ENCODE assay signal across 22 cellular contexts in the genomic region with DNA sequence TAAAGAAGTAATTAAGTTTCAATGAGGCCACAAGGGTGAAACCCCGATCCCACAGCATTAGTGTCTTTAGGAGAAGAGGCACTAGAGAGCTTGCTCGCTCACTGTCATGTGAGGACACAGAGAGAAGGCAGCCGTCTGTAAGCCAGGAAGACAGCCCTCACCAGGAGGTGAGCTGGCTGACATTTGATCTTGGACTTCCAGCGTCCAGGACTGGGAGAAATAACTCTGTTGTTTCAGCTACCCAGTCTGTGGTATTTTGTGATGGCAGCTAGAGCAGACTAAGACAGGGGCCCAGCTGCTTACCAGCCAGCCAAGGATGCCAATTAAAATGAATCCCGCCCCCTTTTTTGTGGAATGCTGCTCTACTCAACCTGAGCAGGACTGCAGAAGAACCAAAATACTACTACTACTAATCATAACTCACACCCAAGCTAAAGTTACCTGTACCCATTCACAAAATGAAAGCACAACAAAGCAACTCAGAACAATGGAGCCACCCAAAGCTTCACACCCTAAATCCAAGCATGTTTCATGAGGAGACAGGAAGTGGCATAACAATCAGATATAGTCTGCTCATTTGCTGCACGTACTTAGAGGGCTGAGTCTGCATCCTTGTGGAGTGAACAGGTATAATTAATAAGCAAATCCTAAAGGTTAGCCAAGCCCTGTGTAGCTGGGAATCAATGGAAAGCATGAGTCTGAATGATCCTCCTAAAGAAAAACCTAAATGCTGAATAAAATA. TPM values are rescaled to one million over a fixed set of nuclear protein-coding genes. Genes with fewer than 3 reads are reported as not detected.
DNase-seq lines count a peak whose midpoint lies in the region; FAIRE-seq and TF ChIP-seq lines count a peak whose summit lies in the region.
"Had no signal": no experiment of that assay in that cellular context is flagged by ENCODE, and none has a peak within 500 bp of the region (broad histone marks: within the 10 kb centered on the region; RNA-seq: fewer than 3 reads in every experiment).

No MANE protein-coding gene starts in this region.

- no peaks in the 10 kb centered on the region for H3K9me3 ChIP-seq in keratinocyte (ENCODE audit: control insufficient read depth, low read depth, low read length)
- H3K9me3 ChIP-seq: Caco-2, psoas muscle, uterus had no signal

- no peaks in the 10 kb centered on the region for H3K79me2 ChIP-seq in keratinocyte (ENCODE audit: control insufficient read depth, insufficient read depth, low read length)

- H3K4me1 ChIP-seq in keratinocyte (ENCODE audit: control insufficient read depth, extremely low read depth, insufficient read depth, low read length), result peaks cover 7% of the 10 kb centered on the region
- H3K4me1 ChIP-seq: Caco-2, psoas muscle, uterus had no signal

- H3K9ac ChIP-seq in keratinocyte (ENCODE audit: control insufficient read depth, extremely low read depth, insufficient read depth, low read length), result no peak overlapping the region

- H3K27me3 Mint-ChIP-seq in nephron progenitor cell (ENCODE audit: low read depth, poor library complexity), result peaks cover 35% of the 10 kb centered on the region

- H3K36me3 ChIP-seq in bronchial epithelial cell (ENCODE audit: control insufficient read depth, insufficient read depth, low read length), result no peaks in the 10 kb centered on the region
- H3K36me3 ChIP-seq in keratinocyte (ENCODE audit: control insufficient read depth in 2 of 2, extremely low read depth in 1 of 2, insufficient read depth in 2 of 2, low read length in 2 of 2), result no peaks in the 10 kb centered on the region
- H3K36me3 ChIP-seq: uterus had no signal

- TF ChIP-seq CTCF in bronchial epithelial cell (IDR thresholded peaks at IDR 0.05; ENCODE audit: insufficient read depth, low read length, severe bottlenecking), result peak; percentile 21
- peak in 2 of 3 experiments; percentile 12 to 13 for TF ChIP-seq CTCF in keratinocyte (optimal IDR thresholded peaks at IDR 0.05 in 1 of 3, IDR thresholded peaks at IDR 0.05 in 1 of 3, conservative IDR thresholded peaks at IDR 0.05 in 1 of 3; ENCODE audit: extremely low read depth in 1 of 3, insufficient read depth in 2 of 3, low read length in 3 of 3)
- no peak for TF ChIP-seq CTCF in GM20000 (IDR thresholded peaks at IDR 0.05; ENCODE audit: extremely low read depth, missing control alignments)
- TF ChIP-seq CTCF in nephron progenitor cell (IDR thresholded peaks at IDR 0.05), result no peak

- H3K4me3 Mint-ChIP-seq in nephron progenitor cell, result no peak overlapping the region
- H3K4me3 Mint-ChIP-seq: nephron had no signal

- H3K4me3 ChIP-seq in bronchial epithelial cell (ENCODE audit: low read depth, low read length) (no peak overlapping the region), keratinocyte (ENCODE audit: control insufficient read depth in 2 of 3, extremely low read depth in 1 of 3, insufficient read depth in 2 of 3, low read depth in 1 of 3, low read length in 3 of 3) (no peak overlapping the region)
- H3K4me3 ChIP-seq: K562, psoas muscle, uterus had no signal

- no peak overlapping the region for H3K27ac Mint-ChIP-seq in nephron progenitor cell
- H3K27ac Mint-ChIP-seq: activated T-helper 2 cell treated with anti-CD3 and anti-CD28 coated beads, Interferon-gamma antibody, Interleukin-2, Interleukin-4, amounts not matched to agents 10 μg/mL and 5 μg/mL and 100 μg/mL, durations not matched to agents 14 hours and 24 hours and 36 hours; nephron had no signal

- H3K4me1 Mint-ChIP-seq in nephron progenitor cell, result no peaks in the 10 kb centered on the region
- H3K4me1 Mint-ChIP-seq: nephron had no signal

- dilution Hi-C loops in keratinocyte (cut with MboI; ENCODE audit: extremely low pct_ligation_motif_present, low sequenced_read_pairs), result no loop called here

- peaks cover 2% of the 10 kb centered on the region for H3K9me1 ChIP-seq in keratinocyte (ENCODE audit: control insufficient read depth, extremely low read depth, insufficient read depth, low read length)

- H3K9me3 Mint-ChIP-seq in nephron progenitor cell, result peaks cover 22% of the 10 kb centered on the region
- H3K9me3 Mint-ChIP-seq: activated T-helper 2 cell treated with anti-CD3 and anti-CD28 coated beads, Interferon-gamma antibody, Interleukin-2, Interleukin-4, amounts not matched to agents 10 μg/mL and 5 μg/mL and 100 μg/mL, durations not matched to agents 14 hours and 24 hours and 36 hours had no signal

- FAIRE-seq in bronchial epithelial cell (lab: Jason Lieb, UNC) (no peak), keratinocyte (lab: Jason Lieb, UNC) (no peak)
- FAIRE-seq: K562 had no signal

- H3K36me3 Mint-ChIP-seq in nephron progenitor cell (ENCODE audit: low read depth), result no peaks in the 10 kb centered on the region

- no peaks in the 10 kb centered on the region for H4K20me1 ChIP-seq in keratinocyte (ENCODE audit: control insufficient read depth, extremely low read depth, insufficient read depth, low read length)

- no peak overlapping the region for H3K27ac ChIP-seq in keratinocyte (ENCODE audit: control insufficient read depth, insufficient read depth, low read length)
- H3K27ac ChIP-seq: psoas muscle, uterus had no signal

- H3K27me3 ChIP-seq in bronchial epithelial cell (ENCODE audit: control insufficient read depth, insufficient read depth, low read length), result no peaks in the 10 kb centered on the region
- H3K27me3 ChIP-seq in keratinocyte (ENCODE audit: control insufficient read depth, extremely low read depth, insufficient read depth, low read length), result no peaks in the 10 kb centered on the region
- H3K27me3 ChIP-seq: uterus had no signal

- DNase-seq in EH (ENCODE audit: low read depth) (peak; percentile 16), HT1080 (ENCODE audit: low read depth) (peak; percentile 75), bronchial epithelial cell (ENCODE audit: low read depth) (peak; percentile 84), keratinocyte (ENCODE audit: low read depth, low spot score) (no peak), GM20000 (ENCODE audit: low spot score) (no peak), GF-D8 (lab: John Stamatoyannopoulos, UW) (no peak), nephron progenitor cell (no peak)
- DNase-seq: activated CD4-positive, alpha-beta T cell treated with anti-CD3 and anti-CD28 coated beads for 1 hour; AML-193; Caco-2; GOT3; NCI-H1092; NCI-H2107; NCI-H526 treated with DMSO at 0.1 percent for 48 hours; OCI-M1; psoas muscle; stimulated activated CD4-positive, alpha-beta T cell treated with anti-CD3 and anti-CD28 coated beads, Interleukin-4, amount 100 ng/mL, for 4 hours; uterus had no signal

- H3K4me2 ChIP-seq in keratinocyte (ENCODE audit: control insufficient read depth, extremely low read depth, insufficient read depth, low read depth, low read length), result no peak overlapping the region

- peak overlapping the region; percentile 17 for H2AFZ ChIP-seq in keratinocyte (ENCODE audit: control insufficient read depth, low read length)

RNA-seq across cellular contexts. Expression of a gene that starts 35.6 kb away (rescaled TPM):
- not detected in 2 replicates for total RNA-seq in HT1080 (2014; rRNA removed; shearing (Covaris generic))
- not detected in 2 replicates for polyA plus RNA-seq in HT1080 (2015; cell fraction: cytosol; rRNA removed)
- polyA plus RNA-seq in HT1080 (2015; cell fraction: nucleus; rRNA removed), result not detected in 2 replicates
- 247 and 322 TPM in 2 replicates for total RNA-seq in bronchial epithelial cell
- polyA plus RNA-seq in keratinocyte, result 6.9 to 41.3 TPM (median 8.9 TPM) in 3 replicates
- polyA plus RNA-seq in keratinocyte (2011; ENCODE audit: low read depth), result 21.5 TPM
- polyA plus RNA-seq in keratinocyte (2011; cell fraction: cytosol; rRNA removed), result 5.2 and 8.2 TPM in 2 replicates
- 19.5 and 31.0 TPM in 2 replicates for polyA plus RNA-seq in keratinocyte (2011; cell fraction: nucleus; rRNA removed)
- 7.5 and 72.5 TPM in 2 replicates for polyA plus RNA-seq in keratinocyte (2012; ENCODE audit: low replicate concordance)
- 17.8 to 79.6 TPM (median 20.1 TPM) in 3 replicates for polyA minus RNA-seq in keratinocyte
- polyA minus RNA-seq in keratinocyte (2011; cell fraction: cytosol; rRNA and poly(A)+ RNA removed), result 12.1 TPM
- 17.7 and 35.1 TPM in 2 replicates for polyA minus RNA-seq in keratinocyte (2011; cell fraction: nucleus; rRNA and poly(A)+ RNA removed)
- total RNA-seq: activated T-helper 2 cell treated with anti-CD3 and anti-CD28 coated beads, Interferon-gamma antibody, Interleukin-2, Interleukin-4, amounts not matched to agents 10 μg/mL and 5 μg/mL and 100 μg/mL, durations not matched to agents 14 hours and 24 hours and 36 hours; Caco-2; K562 had no signal
- polyA plus RNA-seq: K562 had no signal

RNA-seq across cellular contexts. Expression of a gene that starts 43.3 kb away (rescaled TPM):
- total RNA-seq in HT1080 (2014; rRNA removed; shearing (Covaris generic)), result 8.9 and 10.1 TPM in 2 replicates
- 6.2 and 6.3 TPM in 2 replicates for polyA plus RNA-seq in HT1080 (2015; cell fraction: cytosol; rRNA removed)
- 24.4 and 25.0 TPM in 2 replicates for polyA plus RNA-seq in HT1080 (2015; cell fraction: nucleus; rRNA removed)
- total RNA-seq in bronchial epithelial cell, result 0.26 TPM in 2 replicates
- 0.82 to 4.0 TPM (median 2.9 TPM) in 3 replicates for polyA plus RNA-seq in keratinocyte
- 0.06 TPM for polyA plus RNA-seq in keratinocyte (2011; ENCODE audit: low read depth)
- 0.68 and 0.80 TPM in 2 replicates for polyA plus RNA-seq in keratinocyte (2011; cell fraction: cytosol; rRNA removed)
- polyA plus RNA-seq in keratinocyte (2011; cell fraction: nucleus; rRNA removed), result 3.6 and 3.8 TPM in 2 replicates
- polyA plus RNA-seq in keratinocyte (2012; ENCODE audit: low replicate concordance), result 0.07 and 3.0 TPM in 2 replicates
- polyA minus RNA-seq in keratinocyte, result 1.5 to 8.2 TPM (median 6.0 TPM) in 3 replicates
- 0.96 TPM for polyA minus RNA-seq in keratinocyte (2011; cell fraction: cytosol; rRNA and poly(A)+ RNA removed)
- 2.4 and 3.6 TPM in 2 replicates for polyA minus RNA-seq in keratinocyte (2011; cell fraction: nucleus; rRNA and poly(A)+ RNA removed)
- total RNA-seq: mesenteric fat pad had no signal

Comparison
In these comparisons a context has a peak if more than half of its experiments do, and no peak if none do; other contexts are left out.
1. DNase-seq: peak in EH (single experiment), HT1080 (single experiment) and bronchial epithelial cell (single experiment); none in keratinocyte (single experiment), GM20000 (single experiment), GF-D8 (single experiment) and nephron progenitor cell (single experiment).
2. CTCF ChIP-seq: peak in bronchial epithelial cell (single experiment) and keratinocyte (2 of 3); none in GM20000 (single experiment) and nephron progenitor cell (single experiment).
3. RNA of a gene that starts 35.6 kb away (total RNA-seq): 247 to 322 TPM in bronchial epithelial cell; not detected in HT1080; every median in the first group is over 100 times any median in the second.